ENCODE assay signal across 8 cellular contexts in the genomic region with DNA sequence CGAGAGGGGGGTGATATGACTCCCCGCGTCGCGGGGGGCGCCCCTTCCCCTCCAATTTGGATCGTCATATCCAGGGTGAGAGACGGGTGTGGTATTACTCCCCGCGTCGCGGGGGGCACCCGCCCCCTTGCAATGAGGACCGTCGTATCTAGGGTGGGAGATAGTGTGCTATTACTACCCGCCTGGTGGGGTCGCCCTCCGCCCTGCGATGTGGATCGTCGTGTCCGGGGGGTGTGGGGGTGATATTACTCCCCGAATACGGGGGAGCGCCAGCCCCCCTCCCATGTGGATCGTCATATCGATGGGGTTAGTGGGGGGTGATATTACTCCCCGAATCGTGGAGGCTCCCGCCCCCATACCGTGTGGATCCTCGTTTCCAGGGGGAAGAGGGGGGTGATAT. TPM values are rescaled to one million over a fixed set of nuclear protein-coding genes. Genes with fewer than 3 reads are reported as not detected.
DNase-seq lines count a peak whose midpoint lies in the region; ATAC-seq and TF ChIP-seq lines count a peak whose summit lies in the region.

No MANE protein-coding gene starts in this region.

- no peak for TF ChIP-seq POLR2A in body of pancreas (IDR thresholded peaks at IDR 0.05)

- DNase-seq in CD4-positive, alpha-beta T cell = peak in 9 of 10 experiments; percentile 2 to 62 (median 35)
- peak; percentile 31 for DNase-seq in activated CD4-positive, alpha-beta T cell treated with anti-CD3 and anti-CD28 coated beads, Interleukin-2, amount 50 U/mL, for 4 hours
- no peak for DNase-seq in epithelial cell of esophagus (ENCODE audit: low read depth)
- DNase-seq in retinal pigment epithelial cell (ENCODE audit: low read depth) = no peak
- no peak for DNase-seq in D341Med (ENCODE audit: low spot score)
- DNase-seq in body of pancreas = no peak
- no peak for DNase-seq in mesenteric fat pad (ENCODE audit: low spot score)

- CTCF ChIA-PET in CD4-positive, alpha-beta T cell (lab: Charles Lee) = interaction anchor here (0.8 kb wide), 1 partner anchor 63 kb away, joined by 4 read pairs; no protein-coding TSS in a partner anchor

- intact Hi-C loops in CD4-positive, alpha-beta T cell (cut with DNase I, micrococcal nuclease) = loop anchor here in 1 of 2 experiments (5.0 kb wide), 1 partner anchor 224 kb away; no protein-coding TSS in a partner anchor
- intact Hi-C loops in body of pancreas (cut with DNase I) = no loop called here

- H3K27me3 ChIP-seq in CD4-positive, alpha-beta T cell (ENCODE audit: control insufficient read depth, insufficient read depth, low read length) = no peaks in the 10 kb centered on the region
- no peaks in the 10 kb centered on the region for H3K27me3 ChIP-seq in body of pancreas

- no peaks in the 10 kb centered on the region for H3K36me3 Mint-ChIP-seq in CD4-positive, alpha-beta T cell (ENCODE audit: low read depth)

- H3K27ac Mint-ChIP-seq in CD4-positive, alpha-beta T cell = no peak overlapping the region

- peak; percentile 81 for ATAC-seq in CD4-positive, alpha-beta T cell (ENCODE audit: poor library complexity)
- ATAC-seq in HG03521 (IDR thresholded peaks at IDR 0.05; ENCODE audit: unreplicated experiment) (no peak), body of pancreas (no peak)

- H3K9me3 Mint-ChIP-seq in CD4-positive, alpha-beta T cell = no peaks in the 10 kb centered on the region

- H3K9me3 ChIP-seq in CD4-positive, alpha-beta T cell (ENCODE audit: control insufficient read depth, low read length) = no peaks in the 10 kb centered on the region
- H3K9me3 ChIP-seq in body of pancreas = no peaks in the 10 kb centered on the region

- POLR2A ChIA-PET in CD4-positive, alpha-beta T cell (lab: Charles Lee) = no interaction called here

- WGBS in body of pancreas, 2 donors = 8 to 31% methylated on average over 7 to 31 of the region's 32 CpGs

- H3K4me1 Mint-ChIP-seq in CD4-positive, alpha-beta T cell (ENCODE audit: low read depth) = peaks cover 7% of the 10 kb centered on the region

- TF ChIP-seq CTCF in CD4-positive, alpha-beta T cell (IDR thresholded peaks at IDR 0.05) = no peak
- TF ChIP-seq CTCF in epithelial cell of esophagus (IDR thresholded peaks at IDR 0.05; ENCODE audit: insufficient read depth, low read depth, low read length, missing control alignments) = peak; percentile 10
- TF ChIP-seq CTCF in retinal pigment epithelial cell (conservative IDR thresholded peaks at IDR 0.05; ENCODE audit: low read depth, low read length) = peak; percentile 26
- no peak for TF ChIP-seq CTCF in body of pancreas (IDR thresholded peaks at IDR 0.05)

- no peak overlapping the region for H3K4me3 Mint-ChIP-seq in CD4-positive, alpha-beta T cell

- H3K27me3 Mint-ChIP-seq in CD4-positive, alpha-beta T cell = peaks cover 6% of the 10 kb centered on the region

- H3K27ac ChIP-seq in CD4-positive, alpha-beta T cell (ENCODE audit: low read depth, low read length) = no peak overlapping the region
- no peak overlapping the region for H3K27ac ChIP-seq in body of pancreas

- no peak overlapping the region for H3K4me3 ChIP-seq in epithelial cell of esophagus (ENCODE audit: low read length)
- no peak overlapping the region for H3K4me3 ChIP-seq in retinal pigment epithelial cell (ENCODE audit: low read length)
- H3K4me3 ChIP-seq in body of pancreas = no peak overlapping the region

- no peaks in the 10 kb centered on the region for H3K4me1 ChIP-seq in body of pancreas

- H3K36me3 ChIP-seq in body of pancreas (replicated peaks in 1 of 2; ENCODE audit: insufficient read depth in 1 of 2, low read depth in 2 of 2) = no peaks in the 10 kb centered on the region

RNA-seq across cellular contexts. Expression of gene RGCC, which starts 29.2 kb away (rescaled TPM):
- total RNA-seq in CD4-positive, alpha-beta T cell = 100 to 1,000 TPM; 752 to 758 TPM
- total RNA-seq in body of pancreas = 100 to 1,000 TPM in 1 of 2 donors, 10 to 100 TPM in 1; 66.3 to 112 TPM
- total RNA-seq in mesenteric fat pad = 205 TPM

Comparison
In these comparisons a context has a peak if more than half of its experiments do, and no peak if none do; other contexts are left out.
1. DNase-seq: peak in CD4-positive, alpha-beta T cell (9 of 10) and activated CD4-positive, alpha-beta T cell treated with anti-CD3 and anti-CD28 coated beads, Interleukin-2, amount 50 U/mL, for 4 hours (2 of 2); none in epithelial cell of esophagus (single experiment), retinal pigment epithelial cell (single experiment), D341Med (single experiment), body of pancreas (0 of 4) and mesenteric fat pad (single experiment).
2. CTCF ChIP-seq: peak in epithelial cell of esophagus (single experiment) and retinal pigment epithelial cell (single experiment); none in CD4-positive, alpha-beta T cell (single experiment) and body of pancreas (0 of 7).